ENCODE assay signal across 1 cellular context in genomic region chr2:191854385-191855372, GRCh38.
TF ChIP-seq lines count a peak whose summit lies in the region.

No MANE protein-coding gene starts in this region.

TF ChIP-seq in HepG2, 621 proteins besides CTCF, POLR2A, EP300 and RAD21 (continued from another document and continues in another):
- TF ChIP-seq, protein P1, sequence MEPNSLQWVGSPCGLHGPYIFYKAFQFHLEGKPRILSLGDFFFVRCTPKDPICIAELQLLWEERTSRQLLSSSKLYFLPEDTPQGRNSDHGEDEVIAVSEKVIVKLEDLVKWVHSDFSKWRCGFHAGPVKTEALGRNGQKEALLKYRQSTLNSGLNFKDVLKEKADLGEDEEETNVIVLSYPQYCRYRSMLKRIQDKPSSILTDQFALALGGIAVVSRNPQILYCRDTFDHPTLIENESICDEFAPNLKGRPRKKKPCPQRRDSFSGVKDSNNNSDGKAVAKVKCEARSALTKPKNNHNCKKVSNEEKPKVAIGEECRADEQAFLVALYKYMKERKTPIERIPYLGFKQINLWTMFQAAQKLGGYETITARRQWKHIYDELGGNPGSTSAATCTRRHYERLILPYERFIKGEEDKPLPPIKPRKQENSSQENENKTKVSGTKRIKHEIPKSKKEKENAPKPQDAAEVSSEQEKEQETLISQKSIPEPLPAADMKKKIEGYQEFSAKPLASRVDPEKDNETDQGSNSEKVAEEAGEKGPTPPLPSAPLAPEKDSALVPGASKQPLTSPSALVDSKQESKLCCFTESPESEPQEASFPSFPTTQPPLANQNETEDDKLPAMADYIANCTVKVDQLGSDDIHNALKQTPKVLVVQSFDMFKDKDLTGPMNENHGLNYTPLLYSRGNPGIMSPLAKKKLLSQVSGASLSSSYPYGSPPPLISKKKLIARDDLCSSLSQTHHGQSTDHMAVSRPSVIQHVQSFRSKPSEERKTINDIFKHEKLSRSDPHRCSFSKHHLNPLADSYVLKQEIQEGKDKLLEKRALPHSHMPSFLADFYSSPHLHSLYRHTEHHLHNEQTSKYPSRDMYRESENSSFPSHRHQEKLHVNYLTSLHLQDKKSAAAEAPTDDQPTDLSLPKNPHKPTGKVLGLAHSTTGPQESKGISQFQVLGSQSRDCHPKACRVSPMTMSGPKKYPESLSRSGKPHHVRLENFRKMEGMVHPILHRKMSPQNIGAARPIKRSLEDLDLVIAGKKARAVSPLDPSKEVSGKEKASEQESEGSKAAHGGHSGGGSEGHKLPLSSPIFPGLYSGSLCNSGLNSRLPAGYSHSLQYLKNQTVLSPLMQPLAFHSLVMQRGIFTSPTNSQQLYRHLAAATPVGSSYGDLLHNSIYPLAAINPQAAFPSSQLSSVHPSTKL (CRISPR knock-in tag; IDR thresholded peaks at IDR 0.05) = peak; percentile 73
- TF ChIP-seq ASH2L (IDR thresholded peaks at IDR 0.05; ENCODE audit: insufficient read length, low read depth, low read length) (peak; percentile 40), ZNF234 (CRISPR knock-in tag; conservative IDR thresholded peaks at IDR 0.05) (no peak), ZNF17 (CRISPR knock-in tag; IDR thresholded peaks at IDR 0.05) (no peak), ZBTB46 (CRISPR knock-in tag; IDR thresholded peaks at IDR 0.05; ENCODE audit: borderline replicate concordance) (no peak), ZNF660 (CRISPR knock-in tag; IDR thresholded peaks at IDR 0.05; ENCODE audit: borderline replicate concordance, low read depth) (no peak), ZNF761 (CRISPR knock-in tag; conservative IDR thresholded peaks at IDR 0.05) (no peak), NKX3-1 (CRISPR knock-in tag; IDR thresholded peaks at IDR 0.05) (no peak), MBD4 (IDR thresholded peaks at IDR 0.05; ENCODE audit: borderline replicate concordance, low read length) (no peak), RBFOX2 (IDR thresholded peaks at IDR 0.05; ENCODE audit: low read depth, low read length) (no peak), MTA3 (CRISPR knock-in tag; IDR thresholded peaks at IDR 0.05) (no peak), HMG20B (CRISPR knock-in tag; conservative IDR thresholded peaks at IDR 0.05) (no peak), ZNF557 (CRISPR knock-in tag; IDR thresholded peaks at IDR 0.05) (no peak), NFAT5 (CRISPR knock-in tag; IDR thresholded peaks at IDR 0.05) (no peak), RARA (CRISPR knock-in tag; IDR thresholded peaks at IDR 0.05) (peak; percentile 32; the same call in 1 of the 2 replicates), ZSCAN30 (CRISPR knock-in tag; IDR thresholded peaks at IDR 0.05) (no peak), ZNF7 (CRISPR knock-in tag; IDR thresholded peaks at IDR 0.05) (peak; percentile 56), TEAD3 (CRISPR knock-in tag; optimal IDR thresholded peaks at IDR 0.05; ENCODE audit: borderline replicate concordance) (peak; percentile 52), HOMEZ (CRISPR knock-in tag; IDR thresholded peaks at IDR 0.05; ENCODE audit: low read depth) (0 out of 2 replicates have a peak, but pooled peaks have one; percentile 29), XBP1 (CRISPR knock-in tag; IDR thresholded peaks at IDR 0.05) (no peak), SMARCE1 (IDR thresholded peaks at IDR 0.05; ENCODE audit: borderline replicate concordance) (no peak), ZIK1 (CRISPR knock-in tag; IDR thresholded peaks at IDR 0.05; ENCODE audit: borderline replicate concordance, low read depth) (no peak), ISX (CRISPR knock-in tag; conservative IDR thresholded peaks at IDR 0.05) (no peak), SOX5 (CRISPR knock-in tag; IDR thresholded peaks at IDR 0.05; ENCODE audit: borderline replicate concordance) (peak; percentile 90), SAFB2 (CRISPR knock-in tag; IDR thresholded peaks at IDR 0.05; ENCODE audit: borderline replicate concordance, low read depth) (no peak), STAG1 (CRISPR knock-in tag; IDR thresholded peaks at IDR 0.05) (no peak), ZNF598 (CRISPR knock-in tag; IDR thresholded peaks at IDR 0.05; ENCODE audit: borderline replicate concordance) (no peak), HNRNPUL1 (IDR thresholded peaks at IDR 0.05; ENCODE audit: low read depth, low read length) (no peak), FOSL1 (CRISPR knock-in tag; IDR thresholded peaks at IDR 0.05; ENCODE audit: borderline replicate concordance) (no peak), GZF1 (CRISPR knock-in tag; IDR thresholded peaks at IDR 0.05) (no peak), ZNF468 (CRISPR knock-in tag; IDR thresholded peaks at IDR 0.05) (no peak), ZNF569 (CRISPR knock-in tag; IDR thresholded peaks at IDR 0.05; ENCODE audit: borderline replicate concordance) (no peak), ZNF788 (CRISPR knock-in tag; IDR thresholded peaks at IDR 0.05; ENCODE audit: borderline replicate concordance) (no peak), SOX6 (IDR thresholded peaks at IDR 0.05) (no peak), SOX6 (CRISPR knock-in tag; IDR thresholded peaks at IDR 0.05) (peak; percentile 57; the same call in 1 of the 2 replicates), CENPT (CRISPR knock-in tag; IDR thresholded peaks at IDR 0.05; ENCODE audit: low read depth) (no peak), THAP11 (CRISPR knock-in tag; IDR thresholded peaks at IDR 0.05) (no peak), ZSCAN21 (CRISPR knock-in tag; IDR thresholded peaks at IDR 0.05; ENCODE audit: borderline replicate concordance) (no peak), STAT5B (CRISPR knock-in tag; IDR thresholded peaks at IDR 0.05) (no peak), ZBTB42 (CRISPR knock-in tag; IDR thresholded peaks at IDR 0.05) (no peak), HMG20A (CRISPR knock-in tag; IDR thresholded peaks at IDR 0.05; ENCODE audit: borderline replicate concordance) (peak; percentile 22; the same call in 1 of the 2 replicates), BCL6 (CRISPR knock-in tag; IDR thresholded peaks at IDR 0.05) (no peak), THAP8 (CRISPR knock-in tag; IDR thresholded peaks at IDR 0.05; ENCODE audit: borderline replicate concordance) (no peak), ZNF781 (CRISPR knock-in tag; IDR thresholded peaks at IDR 0.05; ENCODE audit: borderline replicate concordance, not compliant biosample characterization) (no peak), KMT2B (CRISPR knock-in tag; IDR thresholded peaks at IDR 0.05) (no peak), ZNF143 (CRISPR knock-in tag; IDR thresholded peaks at IDR 0.05) (no peak), DMTF1 (CRISPR knock-in tag; IDR thresholded peaks at IDR 0.05) (no peak)
- TF ChIP-seq, protein P2, sequence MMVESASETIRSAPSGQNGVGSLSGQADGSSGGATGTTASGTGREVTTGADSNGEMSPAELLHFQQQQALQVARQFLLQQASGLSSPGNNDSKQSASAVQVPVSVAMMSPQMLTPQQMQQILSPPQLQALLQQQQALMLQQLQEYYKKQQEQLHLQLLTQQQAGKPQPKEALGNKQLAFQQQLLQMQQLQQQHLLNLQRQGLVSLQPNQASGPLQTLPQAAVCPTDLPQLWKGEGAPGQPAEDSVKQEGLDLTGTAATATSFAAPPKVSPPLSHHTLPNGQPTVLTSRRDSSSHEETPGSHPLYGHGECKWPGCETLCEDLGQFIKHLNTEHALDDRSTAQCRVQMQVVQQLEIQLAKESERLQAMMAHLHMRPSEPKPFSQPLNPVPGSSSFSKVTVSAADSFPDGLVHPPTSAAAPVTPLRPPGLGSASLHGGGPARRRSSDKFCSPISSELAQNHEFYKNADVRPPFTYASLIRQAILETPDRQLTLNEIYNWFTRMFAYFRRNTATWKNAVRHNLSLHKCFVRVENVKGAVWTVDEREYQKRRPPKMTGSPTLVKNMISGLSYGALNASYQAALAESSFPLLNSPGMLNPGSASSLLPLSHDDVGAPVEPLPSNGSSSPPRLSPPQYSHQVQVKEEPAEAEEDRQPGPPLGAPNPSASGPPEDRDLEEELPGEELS (CRISPR knock-in tag; IDR thresholded peaks at IDR 0.05) = 0 out of 2 replicates have a peak, but pooled peaks have one; percentile 12
- TF ChIP-seq, protein P3, sequence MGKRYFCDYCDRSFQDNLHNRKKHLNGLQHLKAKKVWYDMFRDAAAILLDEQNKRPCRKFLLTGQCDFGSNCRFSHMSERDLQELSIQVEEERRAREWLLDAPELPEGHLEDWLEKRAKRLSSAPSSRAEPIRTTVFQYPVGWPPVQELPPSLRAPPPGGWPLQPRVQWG (CRISPR knock-in tag; IDR thresholded peaks at IDR 0.05; ENCODE audit: borderline replicate concordance, low read depth) = no peak
- TF ChIP-seq, protein P4, sequence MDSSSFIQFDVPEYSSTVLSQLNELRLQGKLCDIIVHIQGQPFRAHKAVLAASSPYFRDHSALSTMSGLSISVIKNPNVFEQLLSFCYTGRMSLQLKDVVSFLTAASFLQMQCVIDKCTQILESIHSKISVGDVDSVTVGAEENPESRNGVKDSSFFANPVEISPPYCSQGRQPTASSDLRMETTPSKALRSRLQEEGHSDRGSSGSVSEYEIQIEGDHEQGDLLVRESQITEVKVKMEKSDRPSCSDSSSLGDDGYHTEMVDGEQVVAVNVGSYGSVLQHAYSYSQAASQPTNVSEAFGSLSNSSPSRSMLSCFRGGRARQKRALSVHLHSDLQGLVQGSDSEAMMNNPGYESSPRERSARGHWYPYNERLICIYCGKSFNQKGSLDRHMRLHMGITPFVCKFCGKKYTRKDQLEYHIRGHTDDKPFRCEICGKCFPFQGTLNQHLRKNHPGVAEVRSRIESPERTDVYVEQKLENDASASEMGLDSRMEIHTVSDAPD (CRISPR knock-in tag; IDR thresholded peaks at IDR 0.05) = no peak
